In the genomic region with DNA sequence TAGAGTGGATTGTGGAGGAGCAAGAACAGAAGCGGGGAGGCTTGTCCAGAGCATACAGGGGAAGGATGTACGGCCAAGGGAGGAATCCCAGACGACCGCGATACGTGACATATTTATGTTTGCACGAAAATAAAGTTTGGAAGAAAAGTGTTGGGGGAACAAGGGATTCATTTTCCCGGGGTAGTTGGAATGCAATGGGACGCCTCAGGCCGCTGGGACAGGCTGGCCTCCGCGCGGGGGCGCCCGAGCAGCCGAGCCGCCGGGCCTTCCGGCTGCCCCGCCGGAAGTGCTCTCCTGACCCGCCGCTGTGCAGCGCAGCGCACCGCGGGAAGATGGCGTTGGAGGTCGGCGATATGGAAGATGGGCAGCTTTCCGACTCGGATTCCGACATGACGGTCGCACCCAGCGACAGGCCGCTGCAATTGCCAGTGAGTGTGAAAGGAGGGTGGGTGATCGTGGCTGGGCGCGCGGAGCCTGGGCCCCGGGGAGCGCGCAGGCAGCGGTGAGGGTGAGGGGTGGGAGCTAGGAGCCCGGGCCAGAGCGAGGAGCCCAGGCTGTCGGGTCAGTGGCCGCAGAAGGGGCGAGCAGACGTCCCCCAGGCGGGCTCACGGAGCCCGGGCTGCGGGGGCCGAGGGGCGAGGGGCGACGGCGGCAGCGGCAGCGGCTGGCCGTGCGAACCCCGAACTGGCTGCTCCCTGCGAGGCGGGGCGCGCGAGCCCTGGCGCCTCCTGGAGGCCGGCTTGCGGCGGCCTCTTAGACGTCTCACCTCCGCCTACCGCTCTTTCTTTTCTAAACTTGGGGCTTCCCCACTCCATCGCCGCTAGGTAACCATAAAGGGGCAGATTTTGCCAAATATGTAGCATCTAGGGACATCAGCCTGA, we compare ENCODE assay signal across 8 cellular contexts. TPM values are rescaled to one million over a fixed set of nuclear protein-coding genes. Genes with fewer than 3 reads are reported as not detected.
DNase-seq lines count a peak whose midpoint lies in the region; ATAC-seq lines count a peak whose summit lies in the region.

A gene with protein sequence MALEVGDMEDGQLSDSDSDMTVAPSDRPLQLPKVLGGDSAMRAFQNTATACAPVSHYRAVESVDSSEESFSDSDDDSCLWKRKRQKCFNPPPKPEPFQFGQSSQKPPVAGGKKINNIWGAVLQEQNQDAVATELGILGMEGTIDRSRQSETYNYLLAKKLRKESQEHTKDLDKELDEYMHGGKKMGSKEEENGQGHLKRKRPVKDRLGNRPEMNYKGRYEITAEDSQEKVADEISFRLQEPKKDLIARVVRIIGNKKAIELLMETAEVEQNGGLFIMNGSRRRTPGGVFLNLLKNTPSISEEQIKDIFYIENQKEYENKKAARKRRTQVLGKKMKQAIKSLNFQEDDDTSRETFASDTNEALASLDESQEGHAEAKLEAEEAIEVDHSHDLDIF (plus strand): TSS at position 317 of the 881 bp plus-strand sequence. CDS start 16 bp downstream, at position 333.

- ATAC-seq in GM18519 (IDR thresholded peaks at IDR 0.05; ENCODE audit: low FRiP score, unreplicated experiment) (peak; percentile 80), HG03045 (IDR thresholded peaks at IDR 0.05; ENCODE audit: unreplicated experiment) (peak; percentile 96)
- ATAC-seq in activated CD4-positive, CD25-positive, alpha-beta regulatory T cell treated with anti-CD3 and anti-CD28 coated beads, Interleukin-2, amount 50 U/mL, for 24 hours: peak; percentile 93 to 94

- peak; percentile 81 for DNase-seq in ACHN
- peak; percentile 81 for DNase-seq in NCI-H2196 (lab: John Stamatoyannopoulos, UW; ENCODE audit: unreplicated experiment)
- peak; percentile 87 for DNase-seq in cerebellum (ENCODE audit: low spot score)
- DNase-seq in kidney tubule cell (ENCODE audit: low spot score): peak; percentile 86
- peak; percentile 51 to 70 for DNase-seq in stimulated activated CD4-positive, alpha-beta T cell treated with anti-CD3 and anti-CD28 coated beads, Interleukin-1b, Interleukin-23, amount 100 ng/mL, for 4 hours (ENCODE audit: low read depth in 2 of 2)

- in situ Hi-C loops in ACHN (cut with HindIII; ENCODE audit: low pct_ligation_motif_present, low pct_unique_long_range_greater_than_20kb, low sequenced_read_pairs): no loop called here

RNA-seq across cellular contexts. Expression of the gene that starts here (rescaled TPM):
- 62.4 TPM for total RNA-seq in cerebellum

Comparison
In these comparisons a context has a peak if more than half of its experiments do, and no peak if none do; other contexts are left out.
1. Peak in every context shown above with its lines: DNase-seq and ATAC-seq.